ENCODE assay signal across 8 cellular contexts in the genomic region with DNA sequence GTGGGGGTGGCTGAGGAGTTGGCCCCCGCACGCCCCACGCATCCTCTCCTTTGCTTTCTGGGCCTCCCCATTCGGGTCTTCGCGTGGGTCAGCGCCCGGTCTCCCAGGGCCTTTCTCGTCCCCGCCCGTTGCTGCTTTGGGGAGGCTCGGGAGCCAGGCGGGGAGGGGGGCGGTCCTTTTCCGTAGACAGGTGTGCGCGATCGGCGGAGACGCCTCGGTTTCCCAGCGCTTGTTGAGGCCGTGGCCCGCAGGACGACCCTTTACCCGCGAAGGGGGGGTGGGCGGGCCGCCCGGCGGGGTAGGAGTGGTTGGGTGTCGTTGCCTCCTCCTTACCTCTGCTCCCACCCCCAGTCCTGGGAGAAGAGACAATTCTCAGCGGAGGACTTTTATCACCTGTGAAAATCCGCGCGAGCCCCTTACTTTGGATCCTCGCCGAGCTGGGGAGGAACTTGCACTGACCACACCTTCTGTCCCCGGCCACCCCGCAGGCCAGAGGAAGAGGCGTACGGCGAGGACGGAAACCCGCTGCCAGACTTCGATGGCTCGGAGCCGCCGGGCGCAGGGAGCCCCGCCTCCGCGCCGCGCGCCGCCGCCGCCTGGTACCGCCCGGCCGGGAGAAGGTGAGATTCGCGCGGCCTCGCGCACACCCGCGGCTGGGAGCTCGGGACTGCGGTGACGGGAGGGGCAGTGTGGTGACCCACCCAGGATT. TPM values are rescaled to one million over a fixed set of nuclear protein-coding genes. Genes with fewer than 3 reads are reported as not detected.
A peak's percentile ranks its signal among the peaks of the same experiment; 100 is the strongest.
DNase-seq lines count a peak whose midpoint lies in the region; ATAC-seq lines count a peak whose summit lies in the region.

No MANE protein-coding gene starts in this region.

- H3K4me1 ChIP-seq in iPS-20b (ENCODE audit: insufficient read depth, low read length), result peaks cover 5% of the 10 kb centered on the region; the same call in 1 of the 2 replicates

- peaks cover 100% of the 10 kb centered on the region for H3K27me3 ChIP-seq in iPS-20b (ENCODE audit: insufficient read depth, low read length)

- H3K27ac Mint-ChIP-seq in stimulated activated naive CD8-positive, alpha-beta T cell treated with anti-CD3 and anti-CD28 coated beads, Interleukin-15, amount 100 ng/mL, for 72 hours, result no peak overlapping the region

- H3K4me1 Mint-ChIP-seq in activated T-cell treated with anti-CD3 and anti-CD28 coated beads, Interleukin-2, amount 50 U/mL, for 4 hours (ENCODE audit: low read depth), result peaks cover 20% of the 10 kb centered on the region
- peaks cover 40% of the 10 kb centered on the region for H3K4me1 Mint-ChIP-seq in stimulated activated naive CD8-positive, alpha-beta T cell treated with anti-CD3 and anti-CD28 coated beads, Interleukin-15, amount 100 ng/mL, for 72 hours

- no peaks in the 10 kb centered on the region for H3K36me3 ChIP-seq in iPS-20b (ENCODE audit: insufficient read depth, low read depth, low read length)

- no peaks in the 10 kb centered on the region for H3K9me3 Mint-ChIP-seq in activated T-cell treated with anti-CD3 and anti-CD28 coated beads, Interleukin-2, amount 50 U/mL, for 4 hours
- H3K9me3 Mint-ChIP-seq in stimulated activated naive CD8-positive, alpha-beta T cell treated with anti-CD3 and anti-CD28 coated beads, Interleukin-15, amount 100 ng/mL, for 72 hours, result no peaks in the 10 kb centered on the region

- peaks cover 1% of the 10 kb centered on the region for H3K36me3 Mint-ChIP-seq in activated T-cell treated with anti-CD3 and anti-CD28 coated beads, Interleukin-2, amount 50 U/mL, for 4 hours (ENCODE audit: insufficient read depth)

- no peak overlapping the region for H3K27ac ChIP-seq in iPS-20b (ENCODE audit: low read length)

- H3K9me3 ChIP-seq in iPS-20b (ENCODE audit: insufficient read depth, low read depth, low read length), result peaks cover 3% of the 10 kb centered on the region; the same call in 1 of the 2 replicates

- peaks cover 79% of the 10 kb centered on the region for H3K27me3 Mint-ChIP-seq in activated T-cell treated with anti-CD3 and anti-CD28 coated beads, Interleukin-2, amount 50 U/mL, for 4 hours (ENCODE audit: low read depth)
- peaks cover 95% of the 10 kb centered on the region for H3K27me3 Mint-ChIP-seq in stimulated activated naive CD8-positive, alpha-beta T cell treated with anti-CD3 and anti-CD28 coated beads, Interleukin-15, amount 100 ng/mL, for 72 hours

- peak; percentile 57 for DNase-seq in activated CD8-positive, alpha-beta memory T cell treated with anti-CD3 and anti-CD28 coated beads, Interleukin-2, amount 50 U/mL, for 48 hours
- no peak for DNase-seq in activated CD8-positive, alpha-beta memory T cell treated with anti-CD3 and anti-CD28 coated beads, Interleukin-2, amount 50 U/mL, for 4 hours
- DNase-seq in activated T-cell treated with anti-CD3 and anti-CD28 coated beads, Interleukin-2, amount 50 U/mL, for 4 hours, result no peak
- DNase-seq in stimulated activated naive CD8-positive, alpha-beta T cell treated with anti-CD3 and anti-CD28 coated beads, Interleukin-15, amount 100 ng/mL, for 72 hours, result peak in 1 of 2 donors; percentile 5
- no peak for DNase-seq in HT-29 (ENCODE audit: low spot score)

- H3K4me3 Mint-ChIP-seq in activated T-cell treated with anti-CD3 and anti-CD28 coated beads, Interleukin-2, amount 50 U/mL, for 4 hours, result peak overlapping the region; percentile 52
- peak overlapping the region; percentile 70 to 83 for H3K4me3 Mint-ChIP-seq in stimulated activated naive CD8-positive, alpha-beta T cell treated with anti-CD3 and anti-CD28 coated beads, Interleukin-15, amount 100 ng/mL, for 72 hours

- no peak overlapping the region for H3K9ac ChIP-seq in iPS-20b (ENCODE audit: low read depth, low read length)

- H3K4me3 ChIP-seq in iPS-20b (ENCODE audit: low read length), result peak overlapping the region; percentile 71

- peak; percentile 45 to 65 for ATAC-seq in activated T-cell treated with anti-CD3 and anti-CD28 coated beads, Interleukin-2, amount 50 U/mL, for 4 hours
- peak; percentile 56 for ATAC-seq in stimulated activated naive CD8-positive, alpha-beta T cell treated with anti-CD3 and anti-CD28 coated beads, Interleukin-15, amount 100 ng/mL, for 72 hours
- ATAC-seq in HG03469 (IDR thresholded peaks at IDR 0.05; ENCODE audit: unreplicated experiment), result no peak
- no peak for ATAC-seq in HG03025 (IDR thresholded peaks at IDR 0.05; ENCODE audit: low FRiP score, unreplicated experiment)

RNA-seq across cellular contexts. Expression of a gene that starts 2.7 kb away (rescaled TPM):
- not detected for total RNA-seq in activated T-cell treated with anti-CD3 and anti-CD28 coated beads, Interleukin-2, amount 50 U/mL, for 4 hours
- not detected in 2 replicates for total RNA-seq in HT-29 (2014; rRNA removed; shearing (Covaris generic))

Comparison
In these comparisons a context has a peak if more than half of its experiments do, and no peak if none do; other contexts are left out.
1. ATAC-seq: peak in activated T-cell treated with anti-CD3 and anti-CD28 coated beads, Interleukin-2, amount 50 U/mL, for 4 hours (2 of 2) and stimulated activated naive CD8-positive, alpha-beta T cell treated with anti-CD3 and anti-CD28 coated beads, Interleukin-15, amount 100 ng/mL, for 72 hours (single experiment); none in HG03469 (single experiment) and HG03025 (single experiment).